In genomic region chr11:12154871-12155668, GRCh38 we compare ENCODE assay signal across 24 cellular contexts. TPM values are rescaled to one million over a fixed set of nuclear protein-coding genes. Genes with fewer than 3 reads are reported as not detected.
DNase-seq lines count a peak whose midpoint lies in the region; ATAC-seq and TF ChIP-seq lines count a peak whose summit lies in the region.
"Had no signal": no experiment of that assay in that cellular context is flagged by ENCODE, and none has a peak within 500 bp of the region (broad histone marks: within the 10 kb centered on the region; RNA-seq: fewer than 3 reads in every experiment).

No MANE protein-coding gene starts in this region.

- H3K27ac ChIP-seq in uterus (peak overlapping the region; percentile 84 to 88), brain microvascular endothelial cell (no peak overlapping the region)
- H3K27ac ChIP-seq: C4-2B, colonic mucosa, pancreas had no signal

- in situ Hi-C loops in brain microvascular endothelial cell (cut with HindIII; ENCODE audit: low pct_ligation_motif_present, low sequenced_read_pairs) = no loop called here

- no peak for TF ChIP-seq CTCF in uterus (IDR thresholded peaks at IDR 0.05)
- no peak for TF ChIP-seq CTCF in brain microvascular endothelial cell (IDR thresholded peaks at IDR 0.05; ENCODE audit: low read depth, low read length, missing control alignments)

- H3K4me3 ChIP-seq in uterus (no peak overlapping the region), brain microvascular endothelial cell (ENCODE audit: low read depth, low read length) (no peak overlapping the region)
- H3K4me3 ChIP-seq: colonic mucosa, pancreas, right atrium auricular region had no signal

- POLR2A ChIA-PET in activated CD4-positive, alpha-beta memory T cell treated with anti-CD3 and anti-CD28 coated beads, Interleukin-2, amount 10 ng/mL, durations not matched to agents 7 days and 5 days (lab: Charles Lee) = interaction anchor here (1.6 kb wide), 1 partner anchor 18 kb away, joined by 3 read pairs; no protein-coding TSS in a partner anchor

- H3K36me3 ChIP-seq in uterus (no peaks in the 10 kb centered on the region), brain microvascular endothelial cell (replicated peaks) (peaks cover 63% of the 10 kb centered on the region)
- H3K36me3 ChIP-seq: pancreas had no signal

- no peaks in the 10 kb centered on the region for H3K9me3 ChIP-seq in uterus
- H3K9me3 ChIP-seq: colonic mucosa, pancreas, right atrium auricular region had no signal

- CTCF ChIA-PET in activated CD4-positive, alpha-beta memory T cell treated with anti-CD3 and anti-CD28 coated beads, Interleukin-2, amount 10 ng/mL, durations not matched to agents 7 days and 5 days (lab: Charles Lee) = no interaction called here

- H3K9me3 Mint-ChIP-seq in activated naive CD8-positive, alpha-beta T cell treated with anti-CD3 and anti-CD28 coated beads, Interleukin-2, amount 50 U/mL, for 24 hours = no peaks in the 10 kb centered on the region
- H3K9me3 Mint-ChIP-seq in activated naive CD8-positive, alpha-beta T cell treated with anti-CD3 and anti-CD28 coated beads for 36 hours = peaks cover 1% of the 10 kb centered on the region
- H3K9me3 Mint-ChIP-seq in activated CD4-positive, alpha-beta memory T cell treated with anti-CD3 and anti-CD28 coated beads, Interleukin-2, amount 10 ng/mL, durations not matched to agents 7 days and 5 days = no peaks in the 10 kb centered on the region
- H3K9me3 Mint-ChIP-seq: memory B cell had no signal

- DNase-seq in activated naive CD8-positive, alpha-beta T cell treated with anti-CD3 and anti-CD28 coated beads, Interleukin-2, amount 50 U/mL, for 24 hours = no peak
- DNase-seq in activated naive CD8-positive, alpha-beta T cell treated with anti-CD3 and anti-CD28 coated beads for 36 hours = no peak
- DNase-seq in activated CD4-positive, alpha-beta memory T cell treated with anti-CD3 and anti-CD28 coated beads, Interleukin-2, amount 10 ng/mL, durations not matched to agents 7 days and 5 days = no peak
- DNase-seq in islet precursor cell = peak; percentile 13
- peak in 1 of 2 donors; percentile 11 for DNase-seq in uterus
- no peak for DNase-seq in brain microvascular endothelial cell
- DNase-seq in NCI-H748 treated with DMSO at 0.1 percent for 48 hours (lab: John Stamatoyannopoulos, UW) = no peak
- no peak for DNase-seq in NCI-H748 (lab: John Stamatoyannopoulos, UW; ENCODE audit: unreplicated experiment)
- DNase-seq: activated CD4-positive, alpha-beta T cell treated with anti-CD3 and anti-CD28 coated beads for 48 hours; activated naive CD4-positive, alpha-beta T cell treated with anti-CD3 and anti-CD28 coated beads, Interleukin-2, amount 10 ng/mL, durations not matched to agents 7 days and 5 days; activated T-cell treated with anti-CD3 and anti-CD28 coated beads, Interleukin-2, amount 50 U/mL, for 1 hour; colonic mucosa; glutamatergic neuron; Kasumi-1; NCI-H1930; NCI-H226; OCI-M1; pancreas; SIG-M5 had no signal

- ATAC-seq in activated naive CD8-positive, alpha-beta T cell treated with anti-CD3 and anti-CD28 coated beads, Interleukin-2, amount 50 U/mL, for 24 hours = no peak
- ATAC-seq: left colon; naive thymus-derived CD4-positive, alpha-beta T cell; pancreas had no signal

- H3K27me3 Mint-ChIP-seq in activated naive CD8-positive, alpha-beta T cell treated with anti-CD3 and anti-CD28 coated beads, Interleukin-2, amount 50 U/mL, for 24 hours = no peaks in the 10 kb centered on the region
- H3K27me3 Mint-ChIP-seq in activated naive CD8-positive, alpha-beta T cell treated with anti-CD3 and anti-CD28 coated beads for 36 hours = no peaks in the 10 kb centered on the region
- no peaks in the 10 kb centered on the region for H3K27me3 Mint-ChIP-seq in activated CD4-positive, alpha-beta memory T cell treated with anti-CD3 and anti-CD28 coated beads, Interleukin-2, amount 10 ng/mL, durations not matched to agents 7 days and 5 days
- H3K27me3 Mint-ChIP-seq: activated naive CD4-positive, alpha-beta T cell treated with anti-CD3 and anti-CD28 coated beads, Interleukin-2, amount 10 ng/mL, durations not matched to agents 7 days and 5 days; memory B cell; naive thymus-derived CD4-positive, alpha-beta T cell had no signal

- no peak for TF ChIP-seq POLR2A in uterus (IDR thresholded peaks at IDR 0.05)

- intact Hi-C loops in uterus (cut with DNase I; ENCODE audit: low total_unique reads) = no loop called here

- no peak overlapping the region for H3K4me3 Mint-ChIP-seq in activated naive CD8-positive, alpha-beta T cell treated with anti-CD3 and anti-CD28 coated beads, Interleukin-2, amount 50 U/mL, for 24 hours
- no peak overlapping the region for H3K4me3 Mint-ChIP-seq in activated naive CD8-positive, alpha-beta T cell treated with anti-CD3 and anti-CD28 coated beads for 36 hours
- no peak overlapping the region for H3K4me3 Mint-ChIP-seq in activated CD4-positive, alpha-beta memory T cell treated with anti-CD3 and anti-CD28 coated beads, Interleukin-2, amount 10 ng/mL, durations not matched to agents 7 days and 5 days
- H3K4me3 Mint-ChIP-seq: activated naive CD4-positive, alpha-beta T cell treated with anti-CD3 and anti-CD28 coated beads, Interleukin-2, amount 10 ng/mL, durations not matched to agents 7 days and 5 days; memory B cell had no signal

- peak overlapping the region; percentile 91 for H3K27ac Mint-ChIP-seq in activated naive CD8-positive, alpha-beta T cell treated with anti-CD3 and anti-CD28 coated beads, Interleukin-2, amount 50 U/mL, for 24 hours
- no peak overlapping the region for H3K27ac Mint-ChIP-seq in activated naive CD8-positive, alpha-beta T cell treated with anti-CD3 and anti-CD28 coated beads for 36 hours
- H3K27ac Mint-ChIP-seq in activated CD4-positive, alpha-beta memory T cell treated with anti-CD3 and anti-CD28 coated beads, Interleukin-2, amount 10 ng/mL, durations not matched to agents 7 days and 5 days = peak overlapping the region; percentile 85
- H3K27ac Mint-ChIP-seq: activated naive CD4-positive, alpha-beta T cell treated with anti-CD3 and anti-CD28 coated beads, Interleukin-2, amount 10 ng/mL, durations not matched to agents 7 days and 5 days; memory B cell had no signal

- peaks cover 90% of the 10 kb centered on the region for H3K4me1 Mint-ChIP-seq in activated naive CD8-positive, alpha-beta T cell treated with anti-CD3 and anti-CD28 coated beads, Interleukin-2, amount 50 U/mL, for 24 hours
- H3K4me1 Mint-ChIP-seq in activated naive CD8-positive, alpha-beta T cell treated with anti-CD3 and anti-CD28 coated beads for 36 hours = peaks cover 59% of the 10 kb centered on the region
- H3K4me1 Mint-ChIP-seq in activated CD4-positive, alpha-beta memory T cell treated with anti-CD3 and anti-CD28 coated beads, Interleukin-2, amount 10 ng/mL, durations not matched to agents 7 days and 5 days = peaks cover 78% of the 10 kb centered on the region

- peaks cover 14 to 26% of the 10 kb centered on the region in 2 donors for H3K4me1 ChIP-seq in uterus

- H3K27me3 ChIP-seq in uterus (no peaks in the 10 kb centered on the region), brain microvascular endothelial cell (replicated peaks) (no peaks in the 10 kb centered on the region)
- H3K27me3 ChIP-seq: colonic mucosa, pancreas, right atrium auricular region had no signal

- H3K36me3 Mint-ChIP-seq in activated naive CD8-positive, alpha-beta T cell treated with anti-CD3 and anti-CD28 coated beads, Interleukin-2, amount 50 U/mL, for 24 hours (ENCODE audit: low read depth) = peaks cover 22% of the 10 kb centered on the region
- H3K36me3 Mint-ChIP-seq in activated naive CD8-positive, alpha-beta T cell treated with anti-CD3 and anti-CD28 coated beads for 36 hours = peaks cover 20% of the 10 kb centered on the region
- H3K36me3 Mint-ChIP-seq in activated CD4-positive, alpha-beta memory T cell treated with anti-CD3 and anti-CD28 coated beads, Interleukin-2, amount 10 ng/mL, durations not matched to agents 7 days and 5 days (ENCODE audit: low read depth) = peaks cover 42% of the 10 kb centered on the region
- H3K36me3 Mint-ChIP-seq: memory B cell had no signal

RNA-seq across cellular contexts. Expression of gene MICAL2, which starts 44.7 kb away (rescaled TPM):
- 10 to 100 TPM; 54.4 to 59.7 TPM for total RNA-seq in activated naive CD8-positive, alpha-beta T cell treated with anti-CD3 and anti-CD28 coated beads for 36 hours
- 100 to 1,000 TPM; 135 to 143 TPM for total RNA-seq in activated CD4-positive, alpha-beta memory T cell treated with anti-CD3 and anti-CD28 coated beads, Interleukin-2, amount 10 ng/mL, durations not matched to agents 7 days and 5 days
- total RNA-seq in uterus = 100 to 1,000 TPM in 1 of 4 donors, 10 to 100 TPM in 3; 29.6 to 139 (median 53.1) TPM
